ENCODE assay signal across 23 cellular contexts in genomic region chr2:178243961-178244360, GRCh38. TPM values are rescaled to one million over a fixed set of nuclear protein-coding genes. Genes with fewer than 3 reads are reported as not detected.
"Had no signal": no experiment of that assay in that cellular context is flagged by ENCODE, and none has a peak within 500 bp of the region (broad histone marks: within the 10 kb centered on the region; RNA-seq: fewer than 3 reads in every experiment).

No MANE protein-coding gene starts in this region.

- ATAC-seq: left lobe of liver; natural killer cell; pancreas; right lobe of liver; stimulated activated naive CD8-positive, alpha-beta T cell treated with anti-CD3 and anti-CD28 coated beads, Interleukin-15, amount 100 ng/mL, for 72 hours had no signal

- FAIRE-seq: endothelial cell of umbilical vein, kidney, pancreas had no signal

- H3K27me3 ChIP-seq: esophagus squamous epithelium, neutrophil, pancreas, right lobe of liver, suprapubic skin, transverse colon, vagina had no signal

- H3K27ac ChIP-seq: coronary artery, esophagus squamous epithelium, neutrophil, pancreas, right lobe of liver, suprapubic skin, transverse colon, vagina had no signal

- H3K9me3 ChIP-seq: esophagus squamous epithelium, neutrophil, pancreas, right lobe of liver, suprapubic skin, transverse colon, vagina had no signal

- H3K36me3 ChIP-seq: esophagus squamous epithelium, neutrophil, pancreas, right lobe of liver, suprapubic skin, transverse colon, vagina had no signal

- DNase-seq: dermis blood vessel endothelial cell; effector memory CD4-positive, alpha-beta T cell; esophagus squamous epithelium; foreskin melanocyte; kidney; natural killer cell; pancreas; right lobe of liver; stimulated activated CD4-positive, alpha-beta T cell treated with anti-CD3 and anti-CD28 coated beads, Interleukin-12 subunit alpha, Interleukin-12 subunit beta, amount 100 ng/mL, for 4 hours; stimulated activated CD4-positive, alpha-beta T cell treated with anti-CD3 and anti-CD28 coated beads, Interleukin-1b, Interleukin-23, amount 100 ng/mL, for 48 hours; stimulated activated CD4-positive, alpha-beta T cell treated with anti-CD3 and anti-CD28 coated beads, Interleukin-4, amount 100 ng/mL, for 1 hour; stimulated activated CD8-positive, alpha-beta memory T cell treated with anti-CD3 and anti-CD28 coated beads, Interleukin-4, amount 100 ng/mL, for 48 hours; stimulated activated naive CD4-positive, alpha-beta T cell; stimulated activated naive CD8-positive, alpha-beta T cell treated with anti-CD3 and anti-CD28 coated beads, Interleukin-15, amount 100 ng/mL, for 72 hours; transverse colon had no signal

- H3K4me3 ChIP-seq: coronary artery, esophagus squamous epithelium, lung, pancreas, right lobe of liver, smooth muscle cell, suprapubic skin, transverse colon, vagina had no signal

- H3K4me2 ChIP-seq: smooth muscle cell had no signal

RNA-seq across cellular contexts. Expression of gene OSBPL6, which starts 49.6 kb away (rescaled TPM):
- total RNA-seq: natural killer cell had no signal
